In genomic region chr19:18522124-18522861, GRCh38 we compare ENCODE assay signal across 8 cellular contexts. TPM values are rescaled to one million over a fixed set of nuclear protein-coding genes. Genes with fewer than 3 reads are reported as not detected.
DNase-seq lines count a peak whose midpoint lies in the region; ATAC-seq and TF ChIP-seq lines count a peak whose summit lies in the region.

No MANE protein-coding gene starts in this region.

- peaks cover 32% of the 10 kb centered on the region for H3K36me3 Mint-ChIP-seq in activated T-helper 17 cell treated with anti-CD3 and anti-CD28 coated beads, Interleukin-2, amount 50 U/mL, for 72 hours (ENCODE audit: low read depth)
- no peaks in the 10 kb centered on the region for H3K36me3 Mint-ChIP-seq in natural killer cell

- ATAC-seq in activated T-helper 17 cell treated with anti-CD3 and anti-CD28 coated beads, Interleukin-2, amount 50 U/mL, for 72 hours (replicated peaks): peak; percentile 92
- peak; percentile 85 to 96 (median 85) for ATAC-seq in natural killer cell

- TF ChIP-seq CTCF in natural killer cell (IDR thresholded peaks at IDR 0.05): no peak

- peak overlapping the region; percentile 89 for H3K4me3 Mint-ChIP-seq in activated T-helper 17 cell treated with anti-CD3 and anti-CD28 coated beads, Interleukin-2, amount 50 U/mL, for 72 hours
- H3K4me3 Mint-ChIP-seq in natural killer cell: peak overlapping the region; percentile 91

- no peaks in the 10 kb centered on the region for H3K27me3 Mint-ChIP-seq in activated T-helper 17 cell treated with anti-CD3 and anti-CD28 coated beads, Interleukin-2, amount 50 U/mL, for 72 hours
- no peaks in the 10 kb centered on the region for H3K27me3 Mint-ChIP-seq in natural killer cell (ENCODE audit: low read depth in 2 of 2)

- H3K9me3 Mint-ChIP-seq in activated T-helper 17 cell treated with anti-CD3 and anti-CD28 coated beads, Interleukin-2, amount 50 U/mL, for 72 hours: no peaks in the 10 kb centered on the region
- no peaks in the 10 kb centered on the region for H3K9me3 Mint-ChIP-seq in natural killer cell

- H3K27ac Mint-ChIP-seq in activated T-helper 17 cell treated with anti-CD3 and anti-CD28 coated beads, Interleukin-2, amount 50 U/mL, for 72 hours: peak overlapping the region; percentile 91
- peak overlapping the region; percentile 92 to 98 for H3K27ac Mint-ChIP-seq in natural killer cell

- DNase-seq in Daoy (ENCODE audit: low read depth): peak; percentile 100
- peak; percentile 99 for DNase-seq in GOT3 (lab: John Stamatoyannopoulos, UW)
- peak; percentile 100 for DNase-seq in LHCN-M2 (ENCODE audit: low read depth)
- peak; percentile 100 for DNase-seq in RPMI7951 (ENCODE audit: low read depth)
- peak; percentile 100 for DNase-seq in fibroblast of peridontal ligament (ENCODE audit: extremely low read depth)
- peak; percentile 100 for DNase-seq in natural killer cell
- peak; percentile 100 for DNase-seq in stimulated activated naive CD4-positive, alpha-beta T cell (lab: John Stamatoyannopoulos, UW)

- H3K4me1 Mint-ChIP-seq in activated T-helper 17 cell treated with anti-CD3 and anti-CD28 coated beads, Interleukin-2, amount 50 U/mL, for 72 hours: no peaks in the 10 kb centered on the region
- peaks cover 21 to 22% of the 10 kb centered on the region in 2 donors for H3K4me1 Mint-ChIP-seq in natural killer cell

- intact Hi-C loops in natural killer cell (cut with micrococcal nuclease): loop anchor here (1.0 to 5.0 kb wide), 7 partner anchors 26 to 310 kb away; partner anchors contain the start of genes KLHL26, KXD1, REX1BD and UBA52

RNA-seq across cellular contexts. Expression of gene ELL, which starts 0.4 kb away (rescaled TPM):
- total RNA-seq in Daoy (2014; rRNA removed; shearing (Covaris generic)): 12.8 and 14.2 TPM in 2 replicates
- total RNA-seq in LHCN-M2 (2014; rRNA removed): 10.5 and 10.8 TPM in 2 replicates
- polyA plus RNA-seq in LHCN-M2 (2012): 5.9 TPM
- 6.5 and 7.2 TPM in 2 replicates for total RNA-seq in RPMI7951 (2014; rRNA removed; shearing (Covaris generic))
- total RNA-seq in activated T-helper 17 cell treated with anti-CD3 and anti-CD28 coated beads, Interleukin-2, amount 50 U/mL, for 72 hours: 10 to 100 TPM; 23.7 to 41.8 TPM
- total RNA-seq in natural killer cell: 10 to 100 TPM; 61.1 to 64.3 (median 63.8) TPM

RNA-seq across cellular contexts. Expression of gene FKBP8, which starts 21.1 kb away (rescaled TPM):
- 169 and 180 TPM in 2 replicates for total RNA-seq in Daoy (2014; rRNA removed; shearing (Covaris generic))
- 374 and 409 TPM in 2 replicates for total RNA-seq in LHCN-M2 (2014; rRNA removed)
- polyA plus RNA-seq in LHCN-M2 (2012): 301 TPM
- 172 and 199 TPM in 2 replicates for total RNA-seq in RPMI7951 (2014; rRNA removed; shearing (Covaris generic))
- total RNA-seq in activated T-helper 17 cell treated with anti-CD3 and anti-CD28 coated beads, Interleukin-2, amount 50 U/mL, for 72 hours: 100 to 1,000 TPM; 222 to 320 TPM
- total RNA-seq in natural killer cell: 100 to 1,000 TPM; 149 to 179 (median 162) TPM

RNA-seq across cellular contexts. Expression of gene KXD1, which starts 35.4 kb away (rescaled TPM):
- 74.4 and 88.4 TPM in 2 replicates for total RNA-seq in Daoy (2014; rRNA removed; shearing (Covaris generic))
- 136 and 148 TPM in 2 replicates for total RNA-seq in LHCN-M2 (2014; rRNA removed)
- 136 TPM for polyA plus RNA-seq in LHCN-M2 (2012)
- total RNA-seq in RPMI7951 (2014; rRNA removed; shearing (Covaris generic)): 159 TPM in 2 replicates
- 100 to 1,000 TPM; 116 to 118 TPM for total RNA-seq in activated T-helper 17 cell treated with anti-CD3 and anti-CD28 coated beads, Interleukin-2, amount 50 U/mL, for 72 hours
- total RNA-seq in natural killer cell: 10 to 100 TPM; 83.2 to 88.8 (median 86.9) TPM

RNA-seq across cellular contexts. Expression of gene UBA52, which starts 49.4 kb away (rescaled TPM):
- total RNA-seq in Daoy (2014; rRNA removed; shearing (Covaris generic)): 1,164 and 1,229 TPM in 2 replicates
- 772 and 799 TPM in 2 replicates for total RNA-seq in LHCN-M2 (2014; rRNA removed)
- polyA plus RNA-seq in LHCN-M2 (2012): 2,506 TPM
- total RNA-seq in RPMI7951 (2014; rRNA removed; shearing (Covaris generic)): 1,359 and 2,003 TPM in 2 replicates
- total RNA-seq in activated T-helper 17 cell treated with anti-CD3 and anti-CD28 coated beads, Interleukin-2, amount 50 U/mL, for 72 hours: 1,000 to 10,000 TPM; 1,569 to 1,681 TPM
- total RNA-seq in natural killer cell: 1,000 to 10,000 TPM; 1,016 to 1,271 (median 1,271) TPM

Comparison
In these comparisons a context has a peak if more than half of its experiments do, and no peak if none do; other contexts are left out.
1. Peak in every context shown above with its lines: DNase-seq and ATAC-seq.